ENCODE assay signal across 1 cellular context in the genomic region with DNA sequence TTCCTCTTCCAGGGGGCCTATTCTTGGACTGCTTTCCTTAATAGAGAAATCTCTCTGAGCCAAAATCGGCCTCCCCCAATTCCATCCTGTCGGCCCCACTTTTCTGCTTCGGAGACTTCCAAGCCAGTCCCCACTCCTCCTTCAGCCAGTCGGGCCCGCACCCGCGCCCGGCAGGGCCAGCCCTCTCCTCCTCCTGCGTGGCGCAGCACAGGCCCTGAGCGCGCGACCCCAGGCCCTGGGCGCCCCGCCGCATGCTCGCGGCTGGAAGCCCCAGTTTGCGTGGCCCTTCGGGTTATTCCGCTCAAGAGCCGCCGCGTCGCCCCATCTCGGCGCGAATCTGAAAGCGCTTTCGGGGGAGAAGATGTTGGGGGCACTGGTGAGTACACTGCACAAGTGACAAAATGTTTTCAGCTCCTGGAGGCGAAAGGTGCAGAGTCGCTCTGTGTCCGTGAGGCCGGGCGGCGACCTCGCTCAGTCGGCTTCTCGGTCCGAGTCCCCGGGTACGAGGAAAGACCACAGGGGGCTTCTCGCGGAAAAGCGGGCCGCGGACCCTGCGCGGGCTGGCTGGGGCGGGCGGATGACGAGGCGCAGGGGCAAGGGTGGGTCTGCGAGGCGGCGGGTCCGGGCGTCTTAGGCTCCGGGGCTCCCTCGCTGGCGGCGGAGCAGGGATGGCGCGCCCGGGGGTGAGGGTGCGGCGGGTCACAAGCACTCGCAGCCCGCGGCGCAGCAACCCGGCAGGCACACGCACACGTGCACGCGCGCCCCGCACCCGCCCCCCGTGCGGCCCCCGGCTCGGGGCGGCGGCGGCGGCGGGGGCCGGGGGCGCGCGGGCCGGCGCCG.
A peak's percentile ranks its signal among the peaks of the same experiment; 100 is the strongest.
TF ChIP-seq lines count a peak whose summit lies in the region.

A gene with protein sequence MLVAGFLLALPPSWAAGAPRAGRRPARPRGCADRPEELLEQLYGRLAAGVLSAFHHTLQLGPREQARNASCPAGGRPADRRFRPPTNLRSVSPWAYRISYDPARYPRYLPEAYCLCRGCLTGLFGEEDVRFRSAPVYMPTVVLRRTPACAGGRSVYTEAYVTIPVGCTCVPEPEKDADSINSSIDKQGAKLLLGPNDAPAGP (plus strand): TSS at position 755 of the 840 bp plus-strand sequence. CDS start 303 bp downstream, outside the sequence.

TF ChIP-seq in K562, 482 proteins besides CTCF, POLR2A, EP300 and RAD21 (continued from another document):
- TF ChIP-seq, protein P1, sequence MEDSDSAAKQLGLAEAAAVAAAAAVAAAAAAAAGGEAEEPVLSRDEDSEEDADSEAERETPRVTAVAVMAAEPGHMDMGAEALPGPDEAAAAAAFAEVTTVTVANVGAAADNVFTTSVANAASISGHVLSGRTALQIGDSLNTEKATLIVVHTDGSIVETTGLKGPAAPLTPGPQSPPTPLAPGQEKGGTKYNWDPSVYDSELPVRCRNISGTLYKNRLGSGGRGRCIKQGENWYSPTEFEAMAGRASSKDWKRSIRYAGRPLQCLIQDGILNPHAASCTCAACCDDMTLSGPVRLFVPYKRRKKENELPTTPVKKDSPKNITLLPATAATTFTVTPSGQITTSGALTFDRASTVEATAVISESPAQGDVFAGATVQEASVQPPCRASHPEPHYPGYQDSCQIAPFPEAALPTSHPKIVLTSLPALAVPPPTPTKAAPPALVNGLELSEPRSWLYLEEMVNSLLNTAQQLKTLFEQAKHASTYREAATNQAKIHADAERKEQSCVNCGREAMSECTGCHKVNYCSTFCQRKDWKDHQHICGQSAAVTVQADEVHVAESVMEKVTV (CRISPR knock-in tag; IDR thresholded peaks at IDR 0.05): no peak
- TF ChIP-seq ZNF3 (CRISPR knock-in tag; IDR thresholded peaks at IDR 0.05) (no peak), ZBTB7A (IDR thresholded peaks at IDR 0.05; ENCODE audit: borderline replicate concordance, control insufficient read depth, low read depth, low read length) (peak; percentile 26; the same call in 1 of the 2 replicates), PTTG1 (tag; IDR thresholded peaks at IDR 0.05; ENCODE audit: low read depth) (no peak), PRDM10 (IDR thresholded peaks at IDR 0.05; ENCODE audit: partially characterized antibody) (no peak), IRF2 (CRISPR knock-in tag; IDR thresholded peaks at IDR 0.05) (no peak), MYC (IDR thresholded peaks at IDR 0.05; ENCODE audit: low read depth, low read length) (no peak), MYC (CRISPR knock-in tag; IDR thresholded peaks at IDR 0.05; ENCODE audit: borderline replicate concordance, low read depth) (no peak), ZBTB1 (CRISPR knock-in tag; IDR thresholded peaks at IDR 0.05; ENCODE audit: borderline replicate concordance, low read depth) (no peak), ARID1B (IDR thresholded peaks at IDR 0.05) (no peak), CBX8 (IDR thresholded peaks at IDR 0.05; ENCODE audit: borderline replicate concordance, extremely low read depth, low read depth, low read length, poor library complexity, severe bottlenecking) (peak; percentile 8), ZNF217 (CRISPR knock-in tag; IDR thresholded peaks at IDR 0.05) (no peak), ZNF668 (CRISPR knock-in tag; IDR thresholded peaks at IDR 0.05) (no peak), NCOA6 (IDR thresholded peaks at IDR 0.05) (no peak), TFAP4 (CRISPR knock-in tag; IDR thresholded peaks at IDR 0.05; ENCODE audit: borderline replicate concordance) (peak; percentile 24; the same call in 1 of the 2 replicates), CBFA2T2 (conservative IDR thresholded peaks at IDR 0.05) (no peak)
- TF ChIP-seq, protein P2, sequence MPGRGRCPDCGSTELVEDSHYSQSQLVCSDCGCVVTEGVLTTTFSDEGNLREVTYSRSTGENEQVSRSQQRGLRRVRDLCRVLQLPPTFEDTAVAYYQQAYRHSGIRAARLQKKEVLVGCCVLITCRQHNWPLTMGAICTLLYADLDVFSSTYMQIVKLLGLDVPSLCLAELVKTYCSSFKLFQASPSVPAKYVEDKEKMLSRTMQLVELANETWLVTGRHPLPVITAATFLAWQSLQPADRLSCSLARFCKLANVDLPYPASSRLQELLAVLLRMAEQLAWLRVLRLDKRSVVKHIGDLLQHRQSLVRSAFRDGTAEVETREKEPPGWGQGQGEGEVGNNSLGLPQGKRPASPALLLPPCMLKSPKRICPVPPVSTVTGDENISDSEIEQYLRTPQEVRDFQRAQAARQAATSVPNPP (IDR thresholded peaks at IDR 0.05; ENCODE audit: borderline replicate concordance, insufficient read depth, insufficient read length): no peak
TF ChIP-seq in K562: peak in this region for 3.
